In the genomic region with DNA sequence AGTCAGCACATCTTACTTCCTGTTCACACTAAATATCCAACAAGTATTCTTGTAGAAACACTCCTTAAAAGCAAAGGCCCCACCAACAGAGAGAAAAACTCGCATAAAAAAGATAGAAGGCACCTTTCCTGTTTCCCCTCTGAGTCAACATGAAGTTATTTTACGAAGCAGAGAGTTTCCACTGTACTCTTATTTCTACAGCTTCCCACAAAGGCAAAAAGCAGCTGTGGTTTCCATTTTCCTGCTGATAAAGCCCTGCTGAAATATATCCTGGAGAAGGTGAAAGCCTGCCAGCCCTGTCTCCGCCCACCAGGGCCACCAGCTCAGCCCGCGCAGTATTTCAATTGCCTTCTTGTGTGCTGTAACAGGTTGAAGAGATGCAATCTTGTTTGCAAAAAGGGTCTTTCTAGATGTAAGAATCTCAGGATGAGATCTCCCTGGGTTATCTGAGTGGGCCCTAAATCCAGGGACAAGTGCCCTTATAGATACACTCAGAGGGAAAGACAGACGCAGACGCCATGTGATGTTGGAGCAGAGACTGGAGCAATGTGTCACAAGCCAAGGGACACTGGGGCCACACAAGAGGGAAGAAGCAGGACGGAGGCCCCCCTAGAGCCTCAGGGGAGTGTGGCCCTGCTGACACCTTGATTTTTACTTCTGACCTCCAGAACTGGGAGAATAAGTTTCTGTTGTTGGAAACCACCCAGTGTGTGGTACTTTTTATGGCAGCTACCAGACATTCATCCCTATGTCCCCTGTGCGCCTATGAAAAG, we compare ENCODE assay signal across 8 cellular contexts. TPM values are rescaled to one million over a fixed set of nuclear protein-coding genes. Genes with fewer than 3 reads are reported as not detected.
DNase-seq lines count a peak whose midpoint lies in the region; ATAC-seq lines count a peak whose summit lies in the region.

No MANE protein-coding gene starts in this region.

- ATAC-seq in right cardiac atrium = peak; percentile 79 to 93
- ATAC-seq in stimulated activated naive B cell treated with anti-CD40 and anti-IgM and Interleukin-4, amounts not matched to agents 10 μg/mL and 1 μg/mL and 100 μg/mL, for 72 hours (replicated peaks) = peak; percentile 63 to 66

- peaks cover 84% of the 10 kb centered on the region for H3K36me3 Mint-ChIP-seq in activated T-cell treated with anti-CD3 and anti-CD28 coated beads, Interleukin-2, amount 50 U/mL, for 24 hours (ENCODE audit: low read depth)
- peaks cover 35 to 57% of the 10 kb centered on the region in 2 donors for H3K36me3 Mint-ChIP-seq in stimulated activated naive B cell treated with anti-CD40 and anti-IgM and Interleukin-4, amounts not matched to agents 10 μg/mL and 1 μg/mL and 100 μg/mL, for 72 hours

- H3K9me3 Mint-ChIP-seq in activated T-cell treated with anti-CD3 and anti-CD28 coated beads, Interleukin-2, amount 50 U/mL, for 24 hours = peaks cover 3% of the 10 kb centered on the region
- peaks cover 0 to 2% of the 10 kb centered on the region in 2 donors for H3K9me3 Mint-ChIP-seq in stimulated activated naive B cell treated with anti-CD40 and anti-IgM and Interleukin-4, amounts not matched to agents 10 μg/mL and 1 μg/mL and 100 μg/mL, for 72 hours

- peaks cover 94% of the 10 kb centered on the region for H3K4me1 Mint-ChIP-seq in activated T-cell treated with anti-CD3 and anti-CD28 coated beads, Interleukin-2, amount 50 U/mL, for 24 hours (ENCODE audit: low read depth)
- H3K4me1 Mint-ChIP-seq in stimulated activated naive B cell treated with anti-CD40 and anti-IgM and Interleukin-4, amounts not matched to agents 10 μg/mL and 1 μg/mL and 100 μg/mL, for 72 hours = peaks cover 58 to 79% of the 10 kb centered on the region in 2 donors

- H3K4me3 Mint-ChIP-seq in activated T-cell treated with anti-CD3 and anti-CD28 coated beads, Interleukin-2, amount 50 U/mL, for 24 hours = peak overlapping the region; percentile 87
- peak overlapping the region; percentile 69 to 71 for H3K4me3 Mint-ChIP-seq in stimulated activated naive B cell treated with anti-CD40 and anti-IgM and Interleukin-4, amounts not matched to agents 10 μg/mL and 1 μg/mL and 100 μg/mL, for 72 hours

- intact Hi-C loops in right cardiac atrium (cut with DNase I) = no loop called here

- H3K4me1 ChIP-seq in right cardiac atrium (ENCODE audit: control insufficient read depth, insufficient read depth, low read length) = peaks cover 4% of the 10 kb centered on the region

- H3K27me3 ChIP-seq in right cardiac atrium (ENCODE audit: control insufficient read depth, insufficient read depth) = no peaks in the 10 kb centered on the region

- no peaks in the 10 kb centered on the region for H3K27me3 Mint-ChIP-seq in activated T-cell treated with anti-CD3 and anti-CD28 coated beads, Interleukin-2, amount 50 U/mL, for 24 hours
- H3K27me3 Mint-ChIP-seq in stimulated activated naive B cell treated with anti-CD40 and anti-IgM and Interleukin-4, amounts not matched to agents 10 μg/mL and 1 μg/mL and 100 μg/mL, for 72 hours = no peaks in the 10 kb centered on the region

- no peaks in the 10 kb centered on the region for H3K9me3 ChIP-seq in right cardiac atrium (ENCODE audit: control insufficient read depth, low read length)

- no peak overlapping the region for H3K4me3 ChIP-seq in right cardiac atrium (ENCODE audit: low read length)

- no peak overlapping the region for H3K27ac ChIP-seq in right cardiac atrium (ENCODE audit: low read length)

- DNase-seq in stimulated activated CD4-positive, alpha-beta T cell treated with anti-CD3 and anti-CD28 coated beads, Interleukin-12 subunit alpha, Interleukin-12 subunit beta, amount 100 ng/mL, for 4 hours = peak; percentile 56
- no peak for DNase-seq in stimulated activated CD4-positive, alpha-beta T cell treated with anti-CD3 and anti-CD28 coated beads, Interleukin-2, amount 100 ng/mL, for 48 hours
- DNase-seq in activated T-cell treated with anti-CD3 and anti-CD28 coated beads, Interleukin-2, amount 50 U/mL, for 24 hours = peak; percentile 76
- peak; percentile 62 to 84 (median 78) for DNase-seq in right cardiac atrium
- no peak for DNase-seq in stimulated activated naive B cell treated with anti-CD40 and anti-IgM and Interleukin-4, amounts not matched to agents 10 μg/mL and 1 μg/mL and 100 μg/mL, for 72 hours
- no peak for DNase-seq in HuH-7 (ENCODE audit: low spot score)
- no peak for DNase-seq in NCI-H774 (lab: John Stamatoyannopoulos, UW)
- no peak for DNase-seq in NCI-H345 treated with DMSO at 0.1 percent for 48 hours (lab: John Stamatoyannopoulos, UW; ENCODE audit: unreplicated experiment)

- peak overlapping the region; percentile 96 for H3K27ac Mint-ChIP-seq in activated T-cell treated with anti-CD3 and anti-CD28 coated beads, Interleukin-2, amount 50 U/mL, for 24 hours
- peak overlapping the region; percentile 90 for H3K27ac Mint-ChIP-seq in stimulated activated naive B cell treated with anti-CD40 and anti-IgM and Interleukin-4, amounts not matched to agents 10 μg/mL and 1 μg/mL and 100 μg/mL, for 72 hours

- 49% methylated on average over 9 of the region's 9 CpGs for WGBS in right cardiac atrium

RNA-seq across cellular contexts. Expression of gene SEMA4D, which starts 19.9 kb away (rescaled TPM):
- 10 to 100 TPM; 23.3 to 28.3 (median 27.0) TPM for total RNA-seq in right cardiac atrium
- polyA plus RNA-seq in right cardiac atrium = 13.0 TPM

Comparison
In these comparisons a context has a peak if more than half of its experiments do, and no peak if none do; other contexts are left out.
1. DNase-seq: peak in stimulated activated CD4-positive, alpha-beta T cell treated with anti-CD3 and anti-CD28 coated beads, Interleukin-12 subunit alpha, Interleukin-12 subunit beta, amount 100 ng/mL, for 4 hours (single experiment), activated T-cell treated with anti-CD3 and anti-CD28 coated beads, Interleukin-2, amount 50 U/mL, for 24 hours (single experiment) and right cardiac atrium (3 of 3); none in stimulated activated CD4-positive, alpha-beta T cell treated with anti-CD3 and anti-CD28 coated beads, Interleukin-2, amount 100 ng/mL, for 48 hours (0 of 2), stimulated activated naive B cell treated with anti-CD40 and anti-IgM and Interleukin-4, amounts not matched to agents 10 μg/mL and 1 μg/mL and 100 μg/mL, for 72 hours (single experiment), HuH-7 (single experiment), NCI-H774 (single experiment) and NCI-H345 treated with DMSO at 0.1 percent for 48 hours (single experiment).